In genomic region chr13:44224433-44225149, GRCh38 we compare ENCODE assay signal across 17 cellular contexts.
DNase-seq lines count a peak whose midpoint lies in the region; ATAC-seq, FAIRE-seq and TF ChIP-seq lines count a peak whose summit lies in the region.
"Had no signal": no experiment of that assay in that cellular context is flagged by ENCODE, and none has a peak within 500 bp of the region (broad histone marks: within the 10 kb centered on the region; RNA-seq: fewer than 3 reads in every experiment).

No MANE protein-coding gene starts in this region.

- TF ChIP-seq EP300 in HepG2 (IDR thresholded peaks at IDR 0.05; ENCODE audit: low read depth in 2 of 2, low read length in 2 of 2) = no peak
- no peak for TF ChIP-seq EP300 in HepG2 (CRISPR knock-in tag; IDR thresholded peaks at IDR 0.05; ENCODE audit: borderline replicate concordance)

- H3K9me3 ChIP-seq in liver (ENCODE audit: control insufficient read depth in 4 of 4, low read length in 3 of 4) (no peaks in the 10 kb centered on the region), HepG2 (ENCODE audit: low read length) (no peaks in the 10 kb centered on the region), gastrocnemius medialis (no peaks in the 10 kb centered on the region), aorta (ENCODE audit: control insufficient read depth, low read length) (no peaks in the 10 kb centered on the region)

- no peak for TF ChIP-seq CTCF in liver (IDR thresholded peaks at IDR 0.05; ENCODE audit: low read depth, low read length, missing input control)
- TF ChIP-seq CTCF in HepG2 (CRISPR knock-in tag; IDR thresholded peaks at IDR 0.05) = no peak
- TF ChIP-seq CTCF in gastrocnemius medialis (IDR thresholded peaks at IDR 0.05 in 4 of 5, conservative IDR thresholded peaks at IDR 0.05 in 1 of 5) = no peak

- FAIRE-seq in HepG2 (lab: Jason Lieb, UNC) = no peak
- FAIRE-seq: A204.1 had no signal

- ATAC-seq in HepG2 (no peak), left lobe of liver (peak; percentile 46), gastrocnemius medialis (peak; percentile 67 to 69), aorta (ENCODE audit: low FRiP score) (peak; percentile 90)
- ATAC-seq: activated naive CD4-positive, alpha-beta T cell treated with anti-CD3 and anti-CD28 coated beads, Interleukin-2, amount 50 U/mL, for 72 hours; effector memory CD8-positive, alpha-beta T cell had no signal

- no peaks in the 10 kb centered on the region for H4K20me1 ChIP-seq in HepG2 (ENCODE audit: insufficient read depth, low read length)

- DNase-seq in HepG2 (ENCODE audit: low spot score) (no peak), left lobe of liver (ENCODE audit: low spot score) (no peak), gastrocnemius medialis (peak; percentile 32 to 59), aorta (no peak), NCI-H2227 (lab: John Stamatoyannopoulos, UW; ENCODE audit: unreplicated experiment) (no peak), SW480 (ENCODE audit: low spot score) (no peak), HEK293T (ENCODE audit: extremely low spot score) (no peak)
- DNase-seq: activated CD4-positive, alpha-beta T cell treated with anti-CD3 and anti-CD28 coated beads, Interleukin-2, amount 10 ng/mL, durations not matched to agents 7 days and 5 days; effector memory CD8-positive, alpha-beta T cell; immature natural killer cell; NCI-H1436 treated with DMSO at 0.1 percent for 48 hours; NCI-H446 treated with DMSO at 0.1 percent for 48 hours; posterior cingulate gyrus had no signal

- H3K79me2 ChIP-seq in HepG2 (ENCODE audit: insufficient read depth, low read length) = no peaks in the 10 kb centered on the region

- H3K4me2 ChIP-seq in HepG2 (ENCODE audit: low read depth, low read length) = no peak overlapping the region

- H3K4me3 ChIP-seq in liver (ENCODE audit: low read depth in 1 of 3, low read length in 3 of 3) = no peak overlapping the region
- no peak overlapping the region for H3K4me3 ChIP-seq in HepG2 (replicated peaks in 1 of 3; ENCODE audit: insufficient read depth in 1 of 3, low read depth in 2 of 3, low read length in 3 of 3)
- no peak overlapping the region for H3K4me3 ChIP-seq in gastrocnemius medialis
- H3K4me3 ChIP-seq in aorta (ENCODE audit: low read length in 2 of 2) = no peak overlapping the region
- H3K4me3 ChIP-seq: SK-N-MC had no signal

- no peak for TF ChIP-seq POLR2A in HepG2 (IDR thresholded peaks at IDR 0.05; ENCODE audit: insufficient read depth in 1 of 2, low read depth in 2 of 2, low read length in 2 of 2)
- no peak for TF ChIP-seq POLR2A in gastrocnemius medialis (IDR thresholded peaks at IDR 0.05)

- H3K27me3 ChIP-seq in liver (ENCODE audit: control insufficient read depth in 4 of 4, insufficient read depth in 4 of 4, low read length in 3 of 4) (no peaks in the 10 kb centered on the region), HepG2 (ENCODE audit: control insufficient read depth in 1 of 2, insufficient read depth in 2 of 2, low read length in 2 of 2) (peaks cover 0 to 10% of the 10 kb centered on the region in 2 experiments; a peak in 2 of 5 replicates), gastrocnemius medialis (no peaks in the 10 kb centered on the region), aorta (ENCODE audit: control insufficient read depth in 1 of 2, insufficient read depth in 2 of 2, low read length in 1 of 2) (no peaks in the 10 kb centered on the region)

- H3K27ac ChIP-seq in liver (ENCODE audit: low read depth in 1 of 2, low read length in 2 of 2) (peak overlapping the region; percentile 15 to 51), HepG2 (ENCODE audit: extremely low read length, insufficient read depth, low read length) (no peak overlapping the region), gastrocnemius medialis (peak overlapping the region; percentile 66 to 78 (median 72)), aorta (ENCODE audit: low read depth in 1 of 2, low read length in 2 of 2) (peak overlapping the region; percentile 90 to 98)
- H3K27ac ChIP-seq: SK-N-MC had no signal

- H3K36me3 ChIP-seq in liver (ENCODE audit: control insufficient read depth in 4 of 4, insufficient read depth in 3 of 4, low read depth in 1 of 4, low read length in 3 of 4) (no peaks in the 10 kb centered on the region), HepG2 (replicated peaks in 1 of 2; ENCODE audit: control insufficient read depth in 1 of 2, insufficient read depth in 2 of 2, low read length in 2 of 2) (no peaks in the 10 kb centered on the region), gastrocnemius medialis (no peaks in the 10 kb centered on the region), aorta (ENCODE audit: control insufficient read depth in 1 of 2, insufficient read depth in 2 of 2, low read length in 1 of 2) (no peaks in the 10 kb centered on the region)

- H3K4me1 ChIP-seq in liver (ENCODE audit: control insufficient read depth in 4 of 4, insufficient read depth in 4 of 4, low read length in 3 of 4) (peaks cover 0 to 9% (median 6%) of the 10 kb centered on the region in 4 donors), HepG2 (ENCODE audit: insufficient read depth, low read length) (no peaks in the 10 kb centered on the region), gastrocnemius medialis (peaks cover 18 to 42% of the 10 kb centered on the region in 2 donors), aorta (ENCODE audit: control insufficient read depth in 1 of 2, insufficient read depth in 2 of 2, low read length in 2 of 2) (peaks cover 1 to 4% of the 10 kb centered on the region in 2 donors)

- in situ Hi-C loops in HepG2 (cut with HindIII; ENCODE audit: extremely low pct_ligation_motif_present, low pct_unique_long_range_greater_than_20kb) = no loop called here
- in situ Hi-C loops in gastrocnemius medialis (cut with MboI; ENCODE audit: low sequenced_read_pairs in 4 of 4) = loop anchor here in 1 of 4 donors (25.0 kb wide), 1 partner anchor 312 kb away; no protein-coding TSS in a partner anchor

- intact Hi-C loops in HepG2 (cut with micrococcal nuclease; ENCODE audit: unreplicated experiment) (no loop called here), gastrocnemius medialis (cut with DNase I; ENCODE audit: low total_unique reads) (no loop called here), aorta (cut with DNase I) (loop anchor here (5.0 kb wide), 2 partner anchors 78 to 213 kb away; no protein-coding TSS in a partner anchor)

- CTCF ChIA-PET in HepG2 (lab: Yijun Ruan, JAX; ENCODE audit: low intra/inter-chr PET ratio, low total read pairs) = no interaction called here
- CTCF ChIA-PET in HEK293T (lab: Yijun Ruan, JAX) = no interaction called here

- H2AFZ ChIP-seq in HepG2 (ENCODE audit: low read length) = no peak overlapping the region

- POLR2A ChIA-PET in HepG2 (lab: Yijun Ruan, JAX) (no interaction called here), HEK293T (lab: Yijun Ruan, JAX) (no interaction called here)

- WGBS in liver = 77% methylated on average over 2 of the region's 2 CpGs
- 3% methylated on average over 2 of the region's 2 CpGs for WGBS in HepG2 (ENCODE audit: low lambda C conversion rate)
- WGBS in aorta, 2 donors = 4 to 7% methylated on average over 2 of the region's 2 CpGs

- TF ChIP-seq RAD21 in liver (IDR thresholded peaks at IDR 0.05) (peak in 1 of 2 donors; percentile 16), HepG2 (CRISPR knock-in tag; IDR thresholded peaks at IDR 0.05) (no peak)

- no TSS peak for BruUV-seq in HepG2 (replicated peaks; lab: Mats Ljungman, UMichigan)

- H3K9ac ChIP-seq in liver (ENCODE audit: low read depth in 1 of 2, low read length in 2 of 2) = no peak overlapping the region
- H3K9ac ChIP-seq in HepG2 (ENCODE audit: insufficient read depth, low read depth, low read length) = no peak overlapping the region

TF ChIP-seq in liver, 16 proteins besides CTCF, POLR2A, EP300 and RAD21 (continues in another document):
- TF ChIP-seq FOXA2 (IDR thresholded peaks at IDR 0.05) (no peak), NR2F2 (IDR thresholded peaks at IDR 0.05) (peak; percentile 53), TAF1 (conservative IDR thresholded peaks at IDR 0.05) (no peak), EGR1 (IDR thresholded peaks at IDR 0.05; ENCODE audit: low read depth in 2 of 2) (no peak), ATF3 (IDR thresholded peaks at IDR 0.05) (no peak), HNF4G (IDR thresholded peaks at IDR 0.05) (no peak), YY1 (IDR thresholded peaks at IDR 0.05) (no peak), FOXA1 (IDR thresholded peaks at IDR 0.05) (no peak), RXRA (IDR thresholded peaks at IDR 0.05) (no peak), JUND (IDR thresholded peaks at IDR 0.05) (no peak), HNF4A (conservative IDR thresholded peaks at IDR 0.05) (no peak)

TF ChIP-seq in HepG2, 621 proteins besides CTCF, POLR2A, EP300 and RAD21 (continues in another document):
- no peak for TF ChIP-seq MYC (CRISPR knock-in tag; IDR thresholded peaks at IDR 0.05; ENCODE audit: borderline replicate concordance)
- no peak for TF ChIP-seq ZNF614 (CRISPR knock-in tag; IDR thresholded peaks at IDR 0.05; ENCODE audit: borderline replicate concordance)
- no peak for TF ChIP-seq MEF2D (CRISPR knock-in tag; IDR thresholded peaks at IDR 0.05)
- TF ChIP-seq CHD4 (IDR thresholded peaks at IDR 0.05; ENCODE audit: borderline replicate concordance, low read length) = no peak
- TF ChIP-seq GABPA (IDR thresholded peaks at IDR 0.05; ENCODE audit: low read depth, low read length) = no peak
- TF ChIP-seq GABPA (CRISPR knock-in tag; IDR thresholded peaks at IDR 0.05; ENCODE audit: low read depth) = no peak
- TF ChIP-seq PHF5A (CRISPR knock-in tag; IDR thresholded peaks at IDR 0.05; ENCODE audit: low read depth, unreplicated experiment) = no peak

TF ChIP-seq in HEK293T, 16 proteins besides CTCF, POLR2A, EP300 and RAD21:
- TF ChIP-seq ELF4 (IDR thresholded peaks at IDR 0.05) (no peak), L3MBTL2 (conservative IDR thresholded peaks at IDR 0.05) (no peak), FOXK2 (IDR thresholded peaks at IDR 0.05) (no peak), TARDBP (IDR thresholded peaks at IDR 0.05) (no peak), CTBP1 (IDR thresholded peaks at IDR 0.05; ENCODE audit: borderline replicate concordance) (no peak)

Comparison
In these comparisons a context has a peak if more than half of its experiments do, and no peak if none do; other contexts are left out.
1. DNase-seq: peak in gastrocnemius medialis (2 of 2); none in HepG2 (single experiment), left lobe of liver (single experiment), aorta (0 of 2), NCI-H2227 (single experiment), SW480 (single experiment) and HEK293T (single experiment).
2. intact Hi-C loops: an anchor here in aorta (5.0 kb wide); none called in HepG2 and gastrocnemius medialis.